Comparison of ENCODE assay signal across 9 cellular contexts in the genomic region with DNA sequence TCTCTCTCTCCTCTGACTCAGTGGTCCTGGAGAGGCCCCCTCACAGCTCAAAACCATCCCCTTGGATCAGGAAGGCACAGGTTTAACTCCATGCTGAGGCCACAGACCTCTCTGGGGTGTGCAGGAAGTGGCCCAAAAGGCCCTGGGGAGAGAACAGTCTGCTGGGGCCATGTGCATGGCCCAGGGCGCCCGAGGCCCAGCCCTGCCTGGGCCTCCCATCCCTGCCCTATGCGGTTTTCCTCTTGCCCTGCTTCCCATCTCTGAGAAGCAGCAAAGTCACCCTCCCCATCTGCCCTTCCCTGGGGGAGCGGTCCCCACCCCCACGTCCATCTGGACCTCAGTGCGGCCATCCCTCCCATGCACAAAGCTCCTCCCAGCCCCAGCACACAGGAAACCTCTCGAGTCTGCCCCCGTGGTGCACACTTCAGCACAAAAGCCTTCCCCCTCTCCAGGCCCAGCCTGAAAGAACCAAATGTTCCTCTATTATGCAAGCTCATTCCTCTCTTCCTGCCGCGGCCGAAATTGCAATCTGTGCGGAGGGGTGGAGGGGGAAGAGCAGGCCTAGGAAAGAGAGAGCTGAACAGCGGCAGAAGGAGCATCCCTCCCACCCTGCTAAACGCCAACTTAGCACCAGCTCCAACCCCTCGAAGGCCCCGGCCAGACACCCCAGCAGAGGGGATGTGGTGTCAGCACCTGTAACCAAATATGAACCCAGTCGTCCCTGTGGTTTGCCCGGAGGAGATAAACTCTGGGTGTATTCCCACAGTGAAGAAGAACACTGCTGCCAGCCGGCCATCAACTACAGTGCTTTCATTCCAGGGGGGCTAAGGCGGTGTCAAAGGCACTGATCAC.
A peak's percentile ranks its signal among the peaks of the same experiment; 100 is the strongest.
DNase-seq lines count a peak whose midpoint lies in the region; ATAC-seq and TF ChIP-seq lines count a peak whose summit lies in the region.
"Had no signal": no experiment of that assay in that cellular context is flagged by ENCODE, and none has a peak within 500 bp of the region (broad histone marks: within the 10 kb centered on the region; RNA-seq: fewer than 3 reads in every experiment).

No MANE protein-coding gene starts in this region.

- H3K9ac ChIP-seq in skeletal muscle tissue (ENCODE audit: low read depth in 1 of 3, low read length in 3 of 3): peak overlapping the region in 2 of 3 donors; percentile 37 to 71
- H3K9ac ChIP-seq: KMS-11 had no signal

- peaks cover 30 to 44% (median 34%) of the 10 kb centered on the region in 3 donors for H3K4me1 ChIP-seq in skeletal muscle tissue (ENCODE audit: control insufficient read depth in 3 of 3, insufficient read depth in 3 of 3, low read length in 3 of 3)
- no peaks in the 10 kb centered on the region for H3K4me1 ChIP-seq in CD4-positive, alpha-beta memory T cell (ENCODE audit: insufficient read depth, low read length)

- H3K27ac ChIP-seq in angular gyrus (ENCODE audit: low read depth, low read length) (peak overlapping the region; percentile 98), skeletal muscle tissue (ENCODE audit: low read depth, low read length) (peak overlapping the region; percentile 78)
- H3K27ac ChIP-seq in CD4-positive, alpha-beta memory T cell (ENCODE audit: low read depth, low read length): no peak overlapping the region
- H3K27ac ChIP-seq: KMS-11 had no signal

- no peak for TF ChIP-seq CTCF in GM13976 (IDR thresholded peaks at IDR 0.05; ENCODE audit: borderline replicate concordance, control extremely low read depth, extremely low read depth, insufficient read depth, missing control alignments)

- no peaks in the 10 kb centered on the region for H3K36me3 ChIP-seq in skeletal muscle tissue (ENCODE audit: control insufficient read depth in 3 of 3, insufficient read depth in 3 of 3, low read length in 3 of 3)
- H3K36me3 ChIP-seq in CD4-positive, alpha-beta memory T cell (ENCODE audit: insufficient read depth, low read length): no peaks in the 10 kb centered on the region

- peaks cover 2% of the 10 kb centered on the region in 2 donors for H3K27me3 Mint-ChIP-seq in CD4-positive, alpha-beta memory T cell

- no peaks in the 10 kb centered on the region for H3K36me3 Mint-ChIP-seq in CD4-positive, alpha-beta memory T cell

- H3K4me3 ChIP-seq in skeletal muscle tissue (ENCODE audit: low read length in 3 of 3): peak overlapping the region in 2 of 3 donors; percentile 13
- H3K4me3 ChIP-seq in CD4-positive, alpha-beta memory T cell (ENCODE audit: low read length in 2 of 2): no peak overlapping the region

- H3K4me1 Mint-ChIP-seq in CD4-positive, alpha-beta memory T cell: peaks cover 3 to 10% (median 7%) of the 10 kb centered on the region in 4 donors

- in situ Hi-C loops in GM13976 (cut with MboI; ENCODE audit: low sequenced_read_pairs, unreplicated experiment): loop anchor here (25.0 kb wide), 1 partner anchor 368 kb away; no protein-coding TSS in a partner anchor

- POLR2A ChIA-PET in CD4-positive, alpha-beta memory T cell (lab: Charles Lee; ENCODE audit: partially characterized antibody): no interaction called here

- no peaks in the 10 kb centered on the region for H3K27me3 ChIP-seq in skeletal muscle tissue (ENCODE audit: control insufficient read depth in 3 of 3, insufficient read depth in 3 of 3, low read length in 3 of 3)
- no peaks in the 10 kb centered on the region for H3K27me3 ChIP-seq in CD4-positive, alpha-beta memory T cell (ENCODE audit: insufficient read depth, low read length)

- H3K4me3 Mint-ChIP-seq in CD4-positive, alpha-beta memory T cell: peak overlapping the region in 4 of 8 donors; percentile 7 to 61 (median 35)

- ATAC-seq in HG03354 (IDR thresholded peaks at IDR 0.05; ENCODE audit: poor library complexity, severe bottlenecking, unreplicated experiment): no peak

- CTCF ChIA-PET in CD4-positive, alpha-beta memory T cell (lab: Charles Lee; ENCODE audit: partially characterized antibody): interaction anchor here (1.1 to 2.5 kb wide), 2 partner anchors 11 to 17 kb away, joined by 3 to 11 read pairs; no protein-coding TSS in a partner anchor

- H3K9me3 Mint-ChIP-seq in CD4-positive, alpha-beta memory T cell: peaks cover 0 to 9% (median 1%) of the 10 kb centered on the region in 8 donors

- peak overlapping the region in 2 of 7 donors; percentile 23 to 73 for H3K27ac Mint-ChIP-seq in CD4-positive, alpha-beta memory T cell

- DNase-seq in GM13976 (ENCODE audit: low spot score) (peak; percentile 65), NCI-H2107 (lab: John Stamatoyannopoulos, UW) (peak; percentile 89), hypothalamus (lab: John Stamatoyannopoulos, UW) (peak; percentile 23 to 96 (median 78))
- no peak for DNase-seq in CD4-positive, alpha-beta memory T cell
- DNase-seq in activated CD4-positive, alpha-beta T cell treated with anti-CD3 and anti-CD28 coated beads for 4 hours: no peak

- intact Hi-C loops in CD4-positive, alpha-beta memory T cell (cut with micrococcal nuclease): no loop called here

- peaks cover 0 to 5% (median 0%) of the 10 kb centered on the region in 3 donors for H3K9me3 ChIP-seq in skeletal muscle tissue (ENCODE audit: control insufficient read depth in 3 of 3, low read length in 3 of 3)
- H3K9me3 ChIP-seq in CD4-positive, alpha-beta memory T cell (ENCODE audit: control insufficient read depth in 1 of 2, low read length in 2 of 2): no peaks in the 10 kb centered on the region

Comparison
In these comparisons a context has a peak if more than half of its experiments do, and no peak if none do; other contexts are left out.
1. DNase-seq: peak in GM13976 (single experiment), NCI-H2107 (single experiment) and hypothalamus (51 of 51); none in CD4-positive, alpha-beta memory T cell (0 of 5) and activated CD4-positive, alpha-beta T cell treated with anti-CD3 and anti-CD28 coated beads for 4 hours (0 of 2).
2. H3K4me3 ChIP-seq: peak in skeletal muscle tissue (2 of 3); none in CD4-positive, alpha-beta memory T cell (0 of 2).